ENCODE assay signal across 1 cellular context in the genomic region with DNA sequence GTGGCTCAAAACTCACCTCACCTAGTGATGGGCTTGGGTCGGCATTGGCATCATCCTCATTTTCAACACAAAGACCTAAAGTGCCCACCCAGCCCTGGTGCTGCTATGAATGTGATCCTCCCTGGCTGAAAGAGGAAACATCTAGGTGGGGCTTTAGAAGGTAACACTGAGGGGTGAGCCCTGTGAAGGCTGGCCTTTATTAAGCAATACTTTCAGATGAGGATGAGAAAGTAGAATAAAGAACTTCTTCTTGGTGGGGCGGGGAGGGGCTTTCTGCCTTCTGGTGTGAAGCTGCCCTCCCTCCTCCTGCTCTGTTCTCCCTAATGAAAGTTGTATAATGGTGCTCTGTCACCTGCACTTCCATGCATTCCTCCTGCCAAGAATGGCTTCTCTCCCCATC.
TF ChIP-seq lines count a peak whose summit lies in the region.

No MANE protein-coding gene starts in this region.

TF ChIP-seq in GM23338, 12 proteins besides CTCF, POLR2A, EP300 and RAD21 (continued from another document):
- TF ChIP-seq, protein P1, sequence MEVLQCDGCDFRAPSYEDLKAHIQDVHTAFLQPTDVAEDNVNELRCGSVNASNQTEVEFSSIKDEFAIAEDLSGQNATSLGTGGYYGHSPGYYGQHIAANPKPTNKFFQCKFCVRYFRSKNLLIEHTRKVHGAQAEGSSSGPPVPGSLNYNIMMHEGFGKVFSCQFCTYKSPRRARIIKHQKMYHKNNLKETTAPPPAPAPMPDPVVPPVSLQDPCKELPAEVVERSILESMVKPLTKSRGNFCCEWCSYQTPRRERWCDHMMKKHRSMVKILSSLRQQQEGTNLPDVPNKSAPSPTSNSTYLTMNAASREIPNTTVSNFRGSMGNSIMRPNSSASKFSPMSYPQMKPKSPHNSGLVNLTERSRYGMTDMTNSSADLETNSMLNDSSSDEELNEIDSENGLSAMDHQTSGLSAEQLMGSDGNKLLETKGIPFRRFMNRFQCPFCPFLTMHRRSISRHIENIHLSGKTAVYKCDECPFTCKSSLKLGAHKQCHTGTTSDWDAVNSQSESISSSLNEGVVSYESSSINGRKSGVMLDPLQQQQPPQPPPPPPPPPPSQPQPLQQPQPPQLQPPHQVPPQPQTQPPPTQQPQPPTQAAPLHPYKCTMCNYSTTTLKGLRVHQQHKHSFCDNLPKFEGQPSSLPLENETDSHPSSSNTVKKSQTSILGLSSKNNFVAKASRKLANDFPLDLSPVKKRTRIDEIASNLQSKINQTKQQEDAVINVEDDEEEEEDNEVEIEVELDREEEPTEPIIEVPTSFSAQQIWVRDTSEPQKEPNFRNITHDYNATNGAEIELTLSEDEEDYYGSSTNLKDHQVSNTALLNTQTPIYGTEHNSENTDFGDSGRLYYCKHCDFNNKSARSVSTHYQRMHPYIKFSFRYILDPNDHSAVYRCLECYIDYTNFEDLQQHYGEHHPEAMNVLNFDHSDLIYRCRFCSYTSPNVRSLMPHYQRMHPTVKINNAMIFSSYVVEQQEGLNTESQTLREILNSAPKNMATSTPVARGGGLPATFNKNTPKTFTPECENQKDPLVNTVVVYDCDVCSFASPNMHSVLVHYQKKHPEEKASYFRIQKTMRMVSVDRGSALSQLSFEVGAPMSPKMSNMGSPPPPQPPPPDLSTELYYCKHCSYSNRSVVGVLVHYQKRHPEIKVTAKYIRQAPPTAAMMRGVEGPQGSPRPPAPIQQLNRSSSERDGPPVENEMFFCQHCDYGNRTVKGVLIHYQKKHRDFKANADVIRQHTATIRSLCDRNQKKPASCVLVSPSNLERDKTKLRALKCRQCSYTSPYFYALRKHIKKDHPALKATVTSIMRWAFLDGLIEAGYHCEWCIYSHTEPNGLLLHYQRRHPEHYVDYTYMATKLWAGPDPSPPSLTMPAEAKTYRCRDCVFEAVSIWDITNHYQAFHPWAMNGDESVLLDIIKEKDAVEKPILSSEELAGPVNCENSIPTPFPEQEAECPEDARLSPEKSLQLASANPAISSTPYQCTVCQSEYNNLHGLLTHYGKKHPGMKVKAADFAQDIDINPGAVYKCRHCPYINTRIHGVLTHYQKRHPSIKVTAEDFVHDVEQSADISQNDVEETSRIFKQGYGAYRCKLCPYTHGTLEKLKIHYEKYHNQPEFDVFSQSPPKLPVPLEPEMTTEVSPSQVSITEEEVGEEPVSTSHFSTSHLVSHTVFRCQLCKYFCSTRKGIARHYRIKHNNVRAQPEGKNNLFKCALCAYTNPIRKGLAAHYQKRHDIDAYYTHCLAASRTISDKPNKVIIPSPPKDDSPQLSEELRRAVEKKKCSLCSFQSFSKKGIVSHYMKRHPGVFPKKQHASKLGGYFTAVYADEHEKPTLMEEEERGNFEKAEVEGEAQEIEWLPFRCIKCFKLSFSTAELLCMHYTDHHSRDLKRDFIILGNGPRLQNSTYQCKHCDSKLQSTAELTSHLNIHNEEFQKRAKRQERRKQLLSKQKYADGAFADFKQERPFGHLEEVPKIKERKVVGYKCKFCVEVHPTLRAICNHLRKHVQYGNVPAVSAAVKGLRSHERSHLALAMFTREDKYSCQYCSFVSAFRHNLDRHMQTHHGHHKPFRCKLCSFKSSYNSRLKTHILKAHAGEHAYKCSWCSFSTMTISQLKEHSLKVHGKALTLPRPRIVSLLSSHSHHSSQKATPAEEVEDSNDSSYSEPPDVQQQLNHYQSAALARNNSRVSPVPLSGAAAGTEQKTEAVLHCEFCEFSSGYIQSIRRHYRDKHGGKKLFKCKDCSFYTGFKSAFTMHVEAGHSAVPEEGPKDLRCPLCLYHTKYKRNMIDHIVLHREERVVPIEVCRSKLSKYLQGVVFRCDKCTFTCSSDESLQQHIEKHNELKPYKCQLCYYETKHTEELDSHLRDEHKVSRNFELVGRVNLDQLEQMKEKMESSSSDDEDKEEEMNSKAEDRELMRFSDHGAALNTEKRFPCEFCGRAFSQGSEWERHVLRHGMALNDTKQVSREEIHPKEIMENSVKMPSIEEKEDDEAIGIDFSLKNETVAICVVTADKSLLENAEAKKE (CRISPR knock-in tag; IDR thresholded peaks at IDR 0.05), result no peak
- TF ChIP-seq ZNF114 (CRISPR knock-in tag; IDR thresholded peaks at IDR 0.05), result no peak
- TF ChIP-seq EZH2phosphoT487 (IDR thresholded peaks at IDR 0.05; ENCODE audit: unreplicated experiment), result no peak
- TF ChIP-seq NANOG (IDR thresholded peaks at IDR 0.05; ENCODE audit: borderline replicate concordance), result no peak
- TF ChIP-seq, protein P2, sequence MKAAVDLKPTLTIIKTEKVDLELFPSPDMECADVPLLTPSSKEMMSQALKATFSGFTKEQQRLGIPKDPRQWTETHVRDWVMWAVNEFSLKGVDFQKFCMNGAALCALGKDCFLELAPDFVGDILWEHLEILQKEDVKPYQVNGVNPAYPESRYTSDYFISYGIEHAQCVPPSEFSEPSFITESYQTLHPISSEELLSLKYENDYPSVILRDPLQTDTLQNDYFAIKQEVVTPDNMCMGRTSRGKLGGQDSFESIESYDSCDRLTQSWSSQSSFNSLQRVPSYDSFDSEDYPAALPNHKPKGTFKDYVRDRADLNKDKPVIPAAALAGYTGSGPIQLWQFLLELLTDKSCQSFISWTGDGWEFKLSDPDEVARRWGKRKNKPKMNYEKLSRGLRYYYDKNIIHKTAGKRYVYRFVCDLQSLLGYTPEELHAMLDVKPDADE (IDR thresholded peaks at IDR 0.05), result no peak
- TF ChIP-seq, protein P3, sequence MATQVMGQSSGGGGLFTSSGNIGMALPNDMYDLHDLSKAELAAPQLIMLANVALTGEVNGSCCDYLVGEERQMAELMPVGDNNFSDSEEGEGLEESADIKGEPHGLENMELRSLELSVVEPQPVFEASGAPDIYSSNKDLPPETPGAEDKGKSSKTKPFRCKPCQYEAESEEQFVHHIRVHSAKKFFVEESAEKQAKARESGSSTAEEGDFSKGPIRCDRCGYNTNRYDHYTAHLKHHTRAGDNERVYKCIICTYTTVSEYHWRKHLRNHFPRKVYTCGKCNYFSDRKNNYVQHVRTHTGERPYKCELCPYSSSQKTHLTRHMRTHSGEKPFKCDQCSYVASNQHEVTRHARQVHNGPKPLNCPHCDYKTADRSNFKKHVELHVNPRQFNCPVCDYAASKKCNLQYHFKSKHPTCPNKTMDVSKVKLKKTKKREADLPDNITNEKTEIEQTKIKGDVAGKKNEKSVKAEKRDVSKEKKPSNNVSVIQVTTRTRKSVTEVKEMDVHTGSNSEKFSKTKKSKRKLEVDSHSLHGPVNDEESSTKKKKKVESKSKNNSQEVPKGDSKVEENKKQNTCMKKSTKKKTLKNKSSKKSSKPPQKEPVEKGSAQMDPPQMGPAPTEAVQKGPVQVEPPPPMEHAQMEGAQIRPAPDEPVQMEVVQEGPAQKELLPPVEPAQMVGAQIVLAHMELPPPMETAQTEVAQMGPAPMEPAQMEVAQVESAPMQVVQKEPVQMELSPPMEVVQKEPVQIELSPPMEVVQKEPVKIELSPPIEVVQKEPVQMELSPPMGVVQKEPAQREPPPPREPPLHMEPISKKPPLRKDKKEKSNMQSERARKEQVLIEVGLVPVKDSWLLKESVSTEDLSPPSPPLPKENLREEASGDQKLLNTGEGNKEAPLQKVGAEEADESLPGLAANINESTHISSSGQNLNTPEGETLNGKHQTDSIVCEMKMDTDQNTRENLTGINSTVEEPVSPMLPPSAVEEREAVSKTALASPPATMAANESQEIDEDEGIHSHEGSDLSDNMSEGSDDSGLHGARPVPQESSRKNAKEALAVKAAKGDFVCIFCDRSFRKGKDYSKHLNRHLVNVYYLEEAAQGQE (IDR thresholded peaks at IDR 0.05; ENCODE audit: unreplicated experiment), result no peak
- TF ChIP-seq JUNB (IDR thresholded peaks at IDR 0.05; ENCODE audit: unreplicated experiment), result no peak
- TF ChIP-seq CREB1 (CRISPR knock-in tag; IDR thresholded peaks at IDR 0.05; ENCODE audit: low read depth), result no peak
- no peak for TF ChIP-seq ZNF331 (CRISPR knock-in tag; IDR thresholded peaks at IDR 0.05; ENCODE audit: low read depth)
- no peak for TF ChIP-seq EZH2 (IDR thresholded peaks at IDR 0.05; ENCODE audit: low read depth, unreplicated experiment)
